ENCODE assay signal across 1 cellular context in the genomic region with DNA sequence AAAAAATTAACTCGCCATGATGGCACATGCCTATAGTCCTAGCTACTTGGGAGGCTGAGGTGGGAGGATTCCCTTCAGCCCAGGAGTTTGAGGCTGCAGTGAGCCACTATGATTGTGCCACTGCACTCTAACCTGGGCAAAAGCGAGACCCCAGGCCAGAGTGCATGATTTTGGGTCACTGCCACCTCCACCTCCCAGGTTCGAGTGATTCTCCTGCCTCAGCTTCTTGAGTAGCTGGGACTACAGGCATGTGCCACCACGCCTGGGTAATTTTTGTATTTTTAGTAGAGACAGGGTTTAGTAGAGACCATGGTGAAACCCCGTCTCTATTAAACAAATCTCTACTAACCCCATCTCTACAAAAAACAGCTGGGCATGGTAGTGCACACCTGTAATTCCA. TPM values are rescaled to one million over a fixed set of nuclear protein-coding genes. Genes with fewer than 3 reads are reported as not detected.
"Had no signal": no experiment of that assay in that cellular context is flagged by ENCODE, and none has a peak within 500 bp of the region (broad histone marks: within the 10 kb centered on the region; RNA-seq: fewer than 3 reads in every experiment).

No MANE protein-coding gene starts in this region.

RNA-seq across cellular contexts. Expression of a gene that starts 26.7 kb away (rescaled TPM):
- total RNA-seq: LHCN-M2 had no signal
